ENCODE assay signal across 1 cellular context in genomic region chr5:41433552-41434181, GRCh38.
TF ChIP-seq lines count a peak whose summit lies in the region.

No MANE protein-coding gene starts in this region.

TF ChIP-seq in endothelial cell of umbilical vein, 7 proteins besides CTCF, POLR2A, EP300 and RAD21:
- TF ChIP-seq EZH2 (IDR thresholded peaks at IDR 0.05; ENCODE audit: borderline replicate concordance, low read depth, low read length, severe bottlenecking), result no peak
- no peak for TF ChIP-seq JUN (IDR thresholded peaks at IDR 0.05; ENCODE audit: borderline replicate concordance, insufficient read depth, insufficient read length, low read depth)
- no peak for TF ChIP-seq FOS (IDR thresholded peaks at IDR 0.05; ENCODE audit: borderline replicate concordance, insufficient read depth, low read length)
- no peak for TF ChIP-seq GATA2 (IDR thresholded peaks at IDR 0.05; ENCODE audit: insufficient read depth, insufficient read length, low read depth, low read length)
- TF ChIP-seq MAX (IDR thresholded peaks at IDR 0.05; ENCODE audit: insufficient read depth, insufficient read length), result no peak
- no peak for TF ChIP-seq POLR2AphosphoS5 (IDR thresholded peaks at IDR 0.05; ENCODE audit: insufficient read depth, low read depth, low read length)
- no peak for TF ChIP-seq MYC (IDR thresholded peaks at IDR 0.05; ENCODE audit: low read depth, low read length)
